2 cellular contexts compared by ENCODE assay signal in the genomic region with DNA sequence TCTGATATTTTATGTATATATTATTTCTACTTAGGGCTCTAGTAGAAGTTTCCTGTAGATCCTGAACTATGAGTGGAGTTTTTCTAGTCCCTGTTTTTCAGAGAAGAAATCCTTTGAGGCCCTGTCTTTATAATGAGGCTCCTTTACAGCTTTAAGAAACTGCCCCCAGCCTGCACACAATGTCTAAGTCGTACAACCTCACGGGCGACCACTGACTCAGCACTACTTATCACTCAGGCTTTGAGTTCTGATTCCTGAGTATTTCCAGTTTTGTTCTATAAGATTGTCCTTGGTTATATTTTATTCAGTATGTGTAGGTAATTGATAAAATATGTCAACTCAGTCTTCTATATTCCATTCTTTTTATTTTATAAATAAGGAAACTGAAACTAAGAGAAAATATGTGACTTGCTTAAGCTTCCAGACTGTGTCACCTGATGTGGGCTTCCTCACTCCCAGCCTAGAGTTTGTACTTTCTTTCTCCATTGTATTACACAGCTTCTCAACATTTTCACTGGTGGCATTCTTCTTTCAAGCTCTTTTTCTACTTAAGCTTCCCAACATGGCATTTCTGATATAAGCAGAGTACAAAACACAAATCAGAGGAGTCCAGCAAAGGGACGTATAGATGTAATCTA.
TF ChIP-seq lines count a peak whose summit lies in the region.

No MANE protein-coding gene starts in this region.

TF ChIP-seq in GM23338, 12 proteins besides CTCF, POLR2A, EP300 and RAD21 (continues in another document):
- TF ChIP-seq ZNF331 (CRISPR knock-in tag; IDR thresholded peaks at IDR 0.05; ENCODE audit: low read depth), result no peak
- TF ChIP-seq NANOG (IDR thresholded peaks at IDR 0.05; ENCODE audit: borderline replicate concordance), result no peak
- no peak for TF ChIP-seq POLR2AphosphoS5 (IDR thresholded peaks at IDR 0.05; ENCODE audit: low read depth)
- TF ChIP-seq JUNB (IDR thresholded peaks at IDR 0.05; ENCODE audit: unreplicated experiment), result no peak
- TF ChIP-seq EZH2 (IDR thresholded peaks at IDR 0.05; ENCODE audit: low read depth, unreplicated experiment), result no peak
- TF ChIP-seq, protein P1, sequence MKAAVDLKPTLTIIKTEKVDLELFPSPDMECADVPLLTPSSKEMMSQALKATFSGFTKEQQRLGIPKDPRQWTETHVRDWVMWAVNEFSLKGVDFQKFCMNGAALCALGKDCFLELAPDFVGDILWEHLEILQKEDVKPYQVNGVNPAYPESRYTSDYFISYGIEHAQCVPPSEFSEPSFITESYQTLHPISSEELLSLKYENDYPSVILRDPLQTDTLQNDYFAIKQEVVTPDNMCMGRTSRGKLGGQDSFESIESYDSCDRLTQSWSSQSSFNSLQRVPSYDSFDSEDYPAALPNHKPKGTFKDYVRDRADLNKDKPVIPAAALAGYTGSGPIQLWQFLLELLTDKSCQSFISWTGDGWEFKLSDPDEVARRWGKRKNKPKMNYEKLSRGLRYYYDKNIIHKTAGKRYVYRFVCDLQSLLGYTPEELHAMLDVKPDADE (IDR thresholded peaks at IDR 0.05), result no peak
- no peak for TF ChIP-seq EZH2phosphoT487 (IDR thresholded peaks at IDR 0.05; ENCODE audit: unreplicated experiment)
- no peak for TF ChIP-seq STAT1 (IDR thresholded peaks at IDR 0.05; ENCODE audit: unreplicated experiment)
- TF ChIP-seq ZNF114 (CRISPR knock-in tag; IDR thresholded peaks at IDR 0.05), result no peak
- TF ChIP-seq, protein P2, sequence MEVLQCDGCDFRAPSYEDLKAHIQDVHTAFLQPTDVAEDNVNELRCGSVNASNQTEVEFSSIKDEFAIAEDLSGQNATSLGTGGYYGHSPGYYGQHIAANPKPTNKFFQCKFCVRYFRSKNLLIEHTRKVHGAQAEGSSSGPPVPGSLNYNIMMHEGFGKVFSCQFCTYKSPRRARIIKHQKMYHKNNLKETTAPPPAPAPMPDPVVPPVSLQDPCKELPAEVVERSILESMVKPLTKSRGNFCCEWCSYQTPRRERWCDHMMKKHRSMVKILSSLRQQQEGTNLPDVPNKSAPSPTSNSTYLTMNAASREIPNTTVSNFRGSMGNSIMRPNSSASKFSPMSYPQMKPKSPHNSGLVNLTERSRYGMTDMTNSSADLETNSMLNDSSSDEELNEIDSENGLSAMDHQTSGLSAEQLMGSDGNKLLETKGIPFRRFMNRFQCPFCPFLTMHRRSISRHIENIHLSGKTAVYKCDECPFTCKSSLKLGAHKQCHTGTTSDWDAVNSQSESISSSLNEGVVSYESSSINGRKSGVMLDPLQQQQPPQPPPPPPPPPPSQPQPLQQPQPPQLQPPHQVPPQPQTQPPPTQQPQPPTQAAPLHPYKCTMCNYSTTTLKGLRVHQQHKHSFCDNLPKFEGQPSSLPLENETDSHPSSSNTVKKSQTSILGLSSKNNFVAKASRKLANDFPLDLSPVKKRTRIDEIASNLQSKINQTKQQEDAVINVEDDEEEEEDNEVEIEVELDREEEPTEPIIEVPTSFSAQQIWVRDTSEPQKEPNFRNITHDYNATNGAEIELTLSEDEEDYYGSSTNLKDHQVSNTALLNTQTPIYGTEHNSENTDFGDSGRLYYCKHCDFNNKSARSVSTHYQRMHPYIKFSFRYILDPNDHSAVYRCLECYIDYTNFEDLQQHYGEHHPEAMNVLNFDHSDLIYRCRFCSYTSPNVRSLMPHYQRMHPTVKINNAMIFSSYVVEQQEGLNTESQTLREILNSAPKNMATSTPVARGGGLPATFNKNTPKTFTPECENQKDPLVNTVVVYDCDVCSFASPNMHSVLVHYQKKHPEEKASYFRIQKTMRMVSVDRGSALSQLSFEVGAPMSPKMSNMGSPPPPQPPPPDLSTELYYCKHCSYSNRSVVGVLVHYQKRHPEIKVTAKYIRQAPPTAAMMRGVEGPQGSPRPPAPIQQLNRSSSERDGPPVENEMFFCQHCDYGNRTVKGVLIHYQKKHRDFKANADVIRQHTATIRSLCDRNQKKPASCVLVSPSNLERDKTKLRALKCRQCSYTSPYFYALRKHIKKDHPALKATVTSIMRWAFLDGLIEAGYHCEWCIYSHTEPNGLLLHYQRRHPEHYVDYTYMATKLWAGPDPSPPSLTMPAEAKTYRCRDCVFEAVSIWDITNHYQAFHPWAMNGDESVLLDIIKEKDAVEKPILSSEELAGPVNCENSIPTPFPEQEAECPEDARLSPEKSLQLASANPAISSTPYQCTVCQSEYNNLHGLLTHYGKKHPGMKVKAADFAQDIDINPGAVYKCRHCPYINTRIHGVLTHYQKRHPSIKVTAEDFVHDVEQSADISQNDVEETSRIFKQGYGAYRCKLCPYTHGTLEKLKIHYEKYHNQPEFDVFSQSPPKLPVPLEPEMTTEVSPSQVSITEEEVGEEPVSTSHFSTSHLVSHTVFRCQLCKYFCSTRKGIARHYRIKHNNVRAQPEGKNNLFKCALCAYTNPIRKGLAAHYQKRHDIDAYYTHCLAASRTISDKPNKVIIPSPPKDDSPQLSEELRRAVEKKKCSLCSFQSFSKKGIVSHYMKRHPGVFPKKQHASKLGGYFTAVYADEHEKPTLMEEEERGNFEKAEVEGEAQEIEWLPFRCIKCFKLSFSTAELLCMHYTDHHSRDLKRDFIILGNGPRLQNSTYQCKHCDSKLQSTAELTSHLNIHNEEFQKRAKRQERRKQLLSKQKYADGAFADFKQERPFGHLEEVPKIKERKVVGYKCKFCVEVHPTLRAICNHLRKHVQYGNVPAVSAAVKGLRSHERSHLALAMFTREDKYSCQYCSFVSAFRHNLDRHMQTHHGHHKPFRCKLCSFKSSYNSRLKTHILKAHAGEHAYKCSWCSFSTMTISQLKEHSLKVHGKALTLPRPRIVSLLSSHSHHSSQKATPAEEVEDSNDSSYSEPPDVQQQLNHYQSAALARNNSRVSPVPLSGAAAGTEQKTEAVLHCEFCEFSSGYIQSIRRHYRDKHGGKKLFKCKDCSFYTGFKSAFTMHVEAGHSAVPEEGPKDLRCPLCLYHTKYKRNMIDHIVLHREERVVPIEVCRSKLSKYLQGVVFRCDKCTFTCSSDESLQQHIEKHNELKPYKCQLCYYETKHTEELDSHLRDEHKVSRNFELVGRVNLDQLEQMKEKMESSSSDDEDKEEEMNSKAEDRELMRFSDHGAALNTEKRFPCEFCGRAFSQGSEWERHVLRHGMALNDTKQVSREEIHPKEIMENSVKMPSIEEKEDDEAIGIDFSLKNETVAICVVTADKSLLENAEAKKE (CRISPR knock-in tag; IDR thresholded peaks at IDR 0.05), result no peak

TF ChIP-seq in WTC11, 78 proteins besides CTCF, POLR2A, EP300 and RAD21 (continued from another document and continues in another):
- TF ChIP-seq FOXP1 (CRISPR knock-in tag; IDR thresholded peaks at IDR 0.05; ENCODE audit: borderline replicate concordance) (no peak), GRHL2 (CRISPR knock-in tag; IDR thresholded peaks at IDR 0.05; ENCODE audit: insufficient replicate concordance, severe bottlenecking) (no peak), ZNF396 (CRISPR knock-in tag; IDR thresholded peaks at IDR 0.05; ENCODE audit: borderline replicate concordance) (no peak), JAZF1 (CRISPR knock-in tag; IDR thresholded peaks at IDR 0.05) (no peak), GTF2I (CRISPR knock-in tag; conservative IDR thresholded peaks at IDR 0.05) (no peak), FOXK1 (CRISPR knock-in tag; IDR thresholded peaks at IDR 0.05) (no peak), NFE2L1 (CRISPR knock-in tag; IDR thresholded peaks at IDR 0.05) (no peak)
- TF ChIP-seq, protein P3, sequence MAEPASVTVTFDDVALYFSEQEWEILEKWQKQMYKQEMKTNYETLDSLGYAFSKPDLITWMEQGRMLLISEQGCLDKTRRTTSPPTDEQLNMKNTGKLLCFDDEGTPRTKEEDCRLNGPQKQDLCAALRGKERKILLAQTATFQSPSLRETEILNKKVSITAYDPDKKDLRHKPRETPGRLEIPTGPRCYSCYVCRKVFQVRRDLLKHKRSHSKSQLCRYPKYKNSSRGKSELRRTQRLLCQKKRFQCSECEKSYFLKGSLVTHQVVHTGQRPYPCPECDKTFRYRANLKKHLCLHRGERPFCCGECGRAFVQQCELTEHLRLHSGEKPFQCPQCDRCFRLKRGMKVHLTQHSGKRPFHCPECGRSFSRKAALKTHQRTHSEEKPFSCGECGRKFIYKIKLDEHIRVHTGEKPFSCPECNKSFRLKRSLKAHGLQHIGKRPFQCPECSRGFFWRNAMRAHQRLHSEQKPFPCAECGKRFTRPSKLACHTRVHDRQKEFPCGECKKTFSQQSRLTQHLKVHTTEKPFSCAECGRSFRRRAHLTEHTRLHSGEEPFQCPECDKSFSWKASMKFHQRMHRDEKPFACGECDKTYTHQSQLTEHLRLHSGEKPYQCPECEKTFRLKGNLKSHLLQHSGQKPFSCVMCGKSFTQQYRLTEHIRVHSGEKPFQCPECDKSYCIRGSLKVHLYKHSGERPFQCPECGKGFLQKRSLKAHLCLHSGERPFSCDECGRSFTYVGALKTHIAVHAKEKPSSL (CRISPR knock-in tag; conservative IDR thresholded peaks at IDR 0.05), result no peak
- TF ChIP-seq, protein P4, sequence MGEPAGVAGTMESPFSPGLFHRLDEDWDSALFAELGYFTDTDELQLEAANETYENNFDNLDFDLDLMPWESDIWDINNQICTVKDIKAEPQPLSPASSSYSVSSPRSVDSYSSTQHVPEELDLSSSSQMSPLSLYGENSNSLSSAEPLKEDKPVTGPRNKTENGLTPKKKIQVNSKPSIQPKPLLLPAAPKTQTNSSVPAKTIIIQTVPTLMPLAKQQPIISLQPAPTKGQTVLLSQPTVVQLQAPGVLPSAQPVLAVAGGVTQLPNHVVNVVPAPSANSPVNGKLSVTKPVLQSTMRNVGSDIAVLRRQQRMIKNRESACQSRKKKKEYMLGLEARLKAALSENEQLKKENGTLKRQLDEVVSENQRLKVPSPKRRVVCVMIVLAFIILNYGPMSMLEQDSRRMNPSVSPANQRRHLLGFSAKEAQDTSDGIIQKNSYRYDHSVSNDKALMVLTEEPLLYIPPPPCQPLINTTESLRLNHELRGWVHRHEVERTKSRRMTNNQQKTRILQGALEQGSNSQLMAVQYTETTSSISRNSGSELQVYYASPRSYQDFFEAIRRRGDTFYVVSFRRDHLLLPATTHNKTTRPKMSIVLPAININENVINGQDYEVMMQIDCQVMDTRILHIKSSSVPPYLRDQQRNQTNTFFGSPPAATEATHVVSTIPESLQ (CRISPR knock-in tag; IDR thresholded peaks at IDR 0.05), result no peak
- TF ChIP-seq, protein P5, sequence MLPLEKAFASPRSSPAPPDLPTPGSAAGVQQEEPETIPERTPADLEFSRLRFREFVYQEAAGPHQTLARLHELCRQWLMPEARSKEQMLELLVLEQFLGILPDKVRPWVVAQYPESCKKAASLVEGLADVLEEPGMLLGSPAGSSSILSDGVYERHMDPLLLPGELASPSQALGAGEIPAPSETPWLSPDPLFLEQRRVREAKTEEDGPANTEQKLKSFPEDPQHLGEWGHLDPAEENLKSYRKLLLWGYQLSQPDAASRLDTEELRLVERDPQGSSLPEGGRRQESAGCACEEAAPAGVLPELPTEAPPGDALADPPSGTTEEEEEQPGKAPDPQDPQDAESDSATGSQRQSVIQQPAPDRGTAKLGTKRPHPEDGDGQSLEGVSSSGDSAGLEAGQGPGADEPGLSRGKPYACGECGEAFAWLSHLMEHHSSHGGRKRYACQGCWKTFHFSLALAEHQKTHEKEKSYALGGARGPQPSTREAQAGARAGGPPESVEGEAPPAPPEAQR (CRISPR knock-in tag; IDR thresholded peaks at IDR 0.05), result no peak
- TF ChIP-seq, protein P6, sequence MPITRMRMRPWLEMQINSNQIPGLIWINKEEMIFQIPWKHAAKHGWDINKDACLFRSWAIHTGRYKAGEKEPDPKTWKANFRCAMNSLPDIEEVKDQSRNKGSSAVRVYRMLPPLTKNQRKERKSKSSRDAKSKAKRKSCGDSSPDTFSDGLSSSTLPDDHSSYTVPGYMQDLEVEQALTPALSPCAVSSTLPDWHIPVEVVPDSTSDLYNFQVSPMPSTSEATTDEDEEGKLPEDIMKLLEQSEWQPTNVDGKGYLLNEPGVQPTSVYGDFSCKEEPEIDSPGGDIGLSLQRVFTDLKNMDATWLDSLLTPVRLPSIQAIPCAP (CRISPR knock-in tag; IDR thresholded peaks at IDR 0.05), result no peak
- TF ChIP-seq, protein P7, sequence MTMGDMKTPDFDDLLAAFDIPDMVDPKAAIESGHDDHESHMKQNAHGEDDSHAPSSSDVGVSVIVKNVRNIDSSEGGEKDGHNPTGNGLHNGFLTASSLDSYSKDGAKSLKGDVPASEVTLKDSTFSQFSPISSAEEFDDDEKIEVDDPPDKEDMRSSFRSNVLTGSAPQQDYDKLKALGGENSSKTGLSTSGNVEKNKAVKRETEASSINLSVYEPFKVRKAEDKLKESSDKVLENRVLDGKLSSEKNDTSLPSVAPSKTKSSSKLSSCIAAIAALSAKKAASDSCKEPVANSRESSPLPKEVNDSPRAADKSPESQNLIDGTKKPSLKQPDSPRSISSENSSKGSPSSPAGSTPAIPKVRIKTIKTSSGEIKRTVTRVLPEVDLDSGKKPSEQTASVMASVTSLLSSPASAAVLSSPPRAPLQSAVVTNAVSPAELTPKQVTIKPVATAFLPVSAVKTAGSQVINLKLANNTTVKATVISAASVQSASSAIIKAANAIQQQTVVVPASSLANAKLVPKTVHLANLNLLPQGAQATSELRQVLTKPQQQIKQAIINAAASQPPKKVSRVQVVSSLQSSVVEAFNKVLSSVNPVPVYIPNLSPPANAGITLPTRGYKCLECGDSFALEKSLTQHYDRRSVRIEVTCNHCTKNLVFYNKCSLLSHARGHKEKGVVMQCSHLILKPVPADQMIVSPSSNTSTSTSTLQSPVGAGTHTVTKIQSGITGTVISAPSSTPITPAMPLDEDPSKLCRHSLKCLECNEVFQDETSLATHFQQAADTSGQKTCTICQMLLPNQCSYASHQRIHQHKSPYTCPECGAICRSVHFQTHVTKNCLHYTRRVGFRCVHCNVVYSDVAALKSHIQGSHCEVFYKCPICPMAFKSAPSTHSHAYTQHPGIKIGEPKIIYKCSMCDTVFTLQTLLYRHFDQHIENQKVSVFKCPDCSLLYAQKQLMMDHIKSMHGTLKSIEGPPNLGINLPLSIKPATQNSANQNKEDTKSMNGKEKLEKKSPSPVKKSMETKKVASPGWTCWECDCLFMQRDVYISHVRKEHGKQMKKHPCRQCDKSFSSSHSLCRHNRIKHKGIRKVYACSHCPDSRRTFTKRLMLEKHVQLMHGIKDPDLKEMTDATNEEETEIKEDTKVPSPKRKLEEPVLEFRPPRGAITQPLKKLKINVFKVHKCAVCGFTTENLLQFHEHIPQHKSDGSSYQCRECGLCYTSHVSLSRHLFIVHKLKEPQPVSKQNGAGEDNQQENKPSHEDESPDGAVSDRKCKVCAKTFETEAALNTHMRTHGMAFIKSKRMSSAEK (CRISPR knock-in tag; IDR thresholded peaks at IDR 0.05; ENCODE audit: borderline replicate concordance), result no peak
- TF ChIP-seq, protein P8, sequence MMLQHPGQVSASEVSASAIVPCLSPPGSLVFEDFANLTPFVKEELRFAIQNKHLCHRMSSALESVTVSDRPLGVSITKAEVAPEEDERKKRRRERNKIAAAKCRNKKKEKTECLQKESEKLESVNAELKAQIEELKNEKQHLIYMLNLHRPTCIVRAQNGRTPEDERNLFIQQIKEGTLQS (CRISPR knock-in tag; conservative IDR thresholded peaks at IDR 0.05), result no peak
